Comparison of ENCODE assay signal across 1 cellular context in genomic region chr15:60235951-60236710, GRCh38.
TF ChIP-seq lines count a peak whose summit lies in the region.

No MANE protein-coding gene starts in this region.

TF ChIP-seq in WTC11, 78 proteins besides CTCF, POLR2A, EP300 and RAD21 (continued from another document):
- TF ChIP-seq, protein P1, sequence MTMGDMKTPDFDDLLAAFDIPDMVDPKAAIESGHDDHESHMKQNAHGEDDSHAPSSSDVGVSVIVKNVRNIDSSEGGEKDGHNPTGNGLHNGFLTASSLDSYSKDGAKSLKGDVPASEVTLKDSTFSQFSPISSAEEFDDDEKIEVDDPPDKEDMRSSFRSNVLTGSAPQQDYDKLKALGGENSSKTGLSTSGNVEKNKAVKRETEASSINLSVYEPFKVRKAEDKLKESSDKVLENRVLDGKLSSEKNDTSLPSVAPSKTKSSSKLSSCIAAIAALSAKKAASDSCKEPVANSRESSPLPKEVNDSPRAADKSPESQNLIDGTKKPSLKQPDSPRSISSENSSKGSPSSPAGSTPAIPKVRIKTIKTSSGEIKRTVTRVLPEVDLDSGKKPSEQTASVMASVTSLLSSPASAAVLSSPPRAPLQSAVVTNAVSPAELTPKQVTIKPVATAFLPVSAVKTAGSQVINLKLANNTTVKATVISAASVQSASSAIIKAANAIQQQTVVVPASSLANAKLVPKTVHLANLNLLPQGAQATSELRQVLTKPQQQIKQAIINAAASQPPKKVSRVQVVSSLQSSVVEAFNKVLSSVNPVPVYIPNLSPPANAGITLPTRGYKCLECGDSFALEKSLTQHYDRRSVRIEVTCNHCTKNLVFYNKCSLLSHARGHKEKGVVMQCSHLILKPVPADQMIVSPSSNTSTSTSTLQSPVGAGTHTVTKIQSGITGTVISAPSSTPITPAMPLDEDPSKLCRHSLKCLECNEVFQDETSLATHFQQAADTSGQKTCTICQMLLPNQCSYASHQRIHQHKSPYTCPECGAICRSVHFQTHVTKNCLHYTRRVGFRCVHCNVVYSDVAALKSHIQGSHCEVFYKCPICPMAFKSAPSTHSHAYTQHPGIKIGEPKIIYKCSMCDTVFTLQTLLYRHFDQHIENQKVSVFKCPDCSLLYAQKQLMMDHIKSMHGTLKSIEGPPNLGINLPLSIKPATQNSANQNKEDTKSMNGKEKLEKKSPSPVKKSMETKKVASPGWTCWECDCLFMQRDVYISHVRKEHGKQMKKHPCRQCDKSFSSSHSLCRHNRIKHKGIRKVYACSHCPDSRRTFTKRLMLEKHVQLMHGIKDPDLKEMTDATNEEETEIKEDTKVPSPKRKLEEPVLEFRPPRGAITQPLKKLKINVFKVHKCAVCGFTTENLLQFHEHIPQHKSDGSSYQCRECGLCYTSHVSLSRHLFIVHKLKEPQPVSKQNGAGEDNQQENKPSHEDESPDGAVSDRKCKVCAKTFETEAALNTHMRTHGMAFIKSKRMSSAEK (CRISPR knock-in tag; IDR thresholded peaks at IDR 0.05; ENCODE audit: borderline replicate concordance) = no peak
- TF ChIP-seq JUN (CRISPR knock-in tag; IDR thresholded peaks at IDR 0.05) (no peak), ZNF263 (CRISPR knock-in tag; IDR thresholded peaks at IDR 0.05; ENCODE audit: low read depth) (no peak), ZSCAN18 (CRISPR knock-in tag; IDR thresholded peaks at IDR 0.05) (no peak), IRF2 (CRISPR knock-in tag; IDR thresholded peaks at IDR 0.05; ENCODE audit: borderline replicate concordance, low read depth) (no peak), MYBL2 (CRISPR knock-in tag; IDR thresholded peaks at IDR 0.05) (no peak), ATF3 (CRISPR knock-in tag; conservative IDR thresholded peaks at IDR 0.05) (no peak), E2F5 (CRISPR knock-in tag; IDR thresholded peaks at IDR 0.05) (no peak)
